ENCODE assay signal across 13 cellular contexts in the genomic region with DNA sequence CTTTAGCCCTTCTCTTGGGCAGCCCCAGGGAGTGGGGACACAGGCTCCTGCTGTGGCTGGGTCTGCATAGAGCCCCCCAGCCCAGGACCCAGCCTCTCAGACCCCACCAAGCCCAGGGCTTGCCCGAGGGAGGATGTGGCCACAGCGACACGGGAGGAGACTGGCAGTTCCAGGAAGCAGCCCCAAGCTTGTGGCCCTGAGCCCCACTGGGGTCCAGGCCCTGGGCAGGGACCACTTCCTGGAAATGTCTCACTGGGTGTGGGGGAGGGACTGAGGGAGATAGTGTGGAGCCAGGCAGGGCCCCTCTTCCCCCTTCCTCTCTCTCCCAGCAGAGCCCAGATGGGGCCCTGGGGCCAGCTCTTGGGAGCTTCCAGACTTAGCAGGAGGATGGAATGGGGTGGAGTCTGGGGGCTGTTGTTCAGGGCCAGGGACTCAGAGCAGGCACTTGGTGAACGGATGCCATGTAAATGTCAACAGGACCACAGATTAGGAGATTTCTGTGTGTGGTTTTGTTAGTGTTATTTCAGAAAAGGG. TPM values are rescaled to one million over a fixed set of nuclear protein-coding genes. Genes with fewer than 3 reads are reported as not detected.
A peak's percentile ranks its signal among the peaks of the same experiment; 100 is the strongest.
DNase-seq lines count a peak whose midpoint lies in the region; ATAC-seq, FAIRE-seq and TF ChIP-seq lines count a peak whose summit lies in the region.
"Had no signal": no experiment of that assay in that cellular context is flagged by ENCODE, and none has a peak within 500 bp of the region (broad histone marks: within the 10 kb centered on the region; RNA-seq: fewer than 3 reads in every experiment).

No MANE protein-coding gene starts in this region.

- H3K27me3 ChIP-seq in BLaER1 treated with 17β-estradiol and CSF1 and Interleukin-3, amounts not matched to agents 10 nM and 100 nM = no peaks in the 10 kb centered on the region
- no peaks in the 10 kb centered on the region for H3K27me3 ChIP-seq in naive thymus-derived CD4-positive, alpha-beta T cell (ENCODE audit: control insufficient read depth in 2 of 2, insufficient read depth in 2 of 2, low read length in 2 of 2)
- no peaks in the 10 kb centered on the region for H3K27me3 ChIP-seq in hepatocyte

- H3K9me2 ChIP-seq in hepatocyte (replicated peaks; ENCODE audit: insufficient read depth) = no peaks in the 10 kb centered on the region

- POLR2A ChIA-PET in naive thymus-derived CD4-positive, alpha-beta T cell (lab: Charles Lee) = interaction anchor here (0.6 kb wide), 1 partner anchor 12 kb away, joined by 3 read pairs; no protein-coding TSS in a partner anchor

- no peak for FAIRE-seq in GM12892 (lab: Jason Lieb, UNC)
- FAIRE-seq: keratinocyte had no signal

- H3K4me1 ChIP-seq in BLaER1 treated with 17β-estradiol and CSF1 and Interleukin-3, amounts not matched to agents 10 nM and 100 nM = peaks cover 29 to 65% (median 41%) of the 10 kb centered on the region in 10 experiments
- peaks cover 0 to 44% of the 10 kb centered on the region in 2 donors for H3K4me1 ChIP-seq in naive thymus-derived CD4-positive, alpha-beta T cell (ENCODE audit: control insufficient read depth in 2 of 2, insufficient read depth in 2 of 2, low read length in 2 of 2)
- H3K4me1 ChIP-seq in hepatocyte (ENCODE audit: insufficient read depth) = peaks cover 9% of the 10 kb centered on the region
- H3K4me1 ChIP-seq: prostate gland, SJCRH30 had no signal

- no peaks in the 10 kb centered on the region for H4K20me1 ChIP-seq in BLaER1 treated with 17β-estradiol and CSF1 and Interleukin-3, amounts not matched to agents 10 nM and 100 nM
- no peaks in the 10 kb centered on the region for H4K20me1 ChIP-seq in hepatocyte (ENCODE audit: insufficient read depth, poor library complexity, severe bottlenecking)

- H2AFZ ChIP-seq in hepatocyte = no peak overlapping the region

- peaks cover 0 to 6% (median 4%) of the 10 kb centered on the region in 5 donors for H3K27me3 Mint-ChIP-seq in naive thymus-derived CD4-positive, alpha-beta T cell

- TF ChIP-seq CTCF in hepatocyte (IDR thresholded peaks at IDR 0.05; ENCODE audit: poor library complexity) = no peak

- H3K9ac ChIP-seq in BLaER1 treated with 17β-estradiol and CSF1 and Interleukin-3, amounts not matched to agents 10 nM and 100 nM = peak overlapping the region; percentile 28 to 69 (median 59); a peak in 19 of 22 replicates

- 51% methylated on average over 4 of the region's 4 CpGs for WGBS in hepatocyte (ENCODE audit: low lambda C conversion rate, missing lambda C conversion rate)

- H3K4me3 Mint-ChIP-seq in naive thymus-derived CD4-positive, alpha-beta T cell = peak overlapping the region in 2 of 10 donors; percentile 6 to 75

- no peaks in the 10 kb centered on the region for H3K9me3 Mint-ChIP-seq in naive thymus-derived CD4-positive, alpha-beta T cell

- H3K4me2 ChIP-seq in BLaER1 treated with 17β-estradiol and CSF1 and Interleukin-3, amounts not matched to agents 10 nM and 100 nM = peak overlapping the region; percentile 69 to 93 (median 87)
- H3K4me2 ChIP-seq in hepatocyte = no peak overlapping the region

- peak; percentile 76 for DNase-seq in KBM-7
- peak; percentile 66 to 70 for DNase-seq in activated T-cell treated with anti-CD3 and anti-CD28 coated beads, Interleukin-2, amount 50 U/mL, for 48 hours
- DNase-seq in naive thymus-derived CD4-positive, alpha-beta T cell = peak in 1 of 9 donors; percentile 52
- DNase-seq in SW 1271 (lab: John Stamatoyannopoulos, UW) = no peak
- DNase-seq in hepatocyte (ENCODE audit: low spot score) = no peak
- DNase-seq in GM12892 (ENCODE audit: insufficient read length) = no peak
- DNase-seq: caudate nucleus, SJCRH30 had no signal

- H3K27ac Mint-ChIP-seq in naive thymus-derived CD4-positive, alpha-beta T cell = peak overlapping the region in 2 of 9 donors; percentile 7 to 96

- no peaks in the 10 kb centered on the region for H3K79me2 ChIP-seq in hepatocyte

- H3K36me3 ChIP-seq in BLaER1 treated with 17β-estradiol and CSF1 and Interleukin-3, amounts not matched to agents 10 nM and 100 nM = peaks cover 0 to 15% (median 0%) of the 10 kb centered on the region in 11 experiments; a peak in 1 of 22 replicates
- no peaks in the 10 kb centered on the region for H3K36me3 ChIP-seq in naive thymus-derived CD4-positive, alpha-beta T cell (ENCODE audit: control insufficient read depth in 2 of 3, insufficient read depth in 3 of 3, low read length in 3 of 3)
- H3K36me3 ChIP-seq in hepatocyte (replicated peaks; ENCODE audit: insufficient read depth, low read depth) = no peaks in the 10 kb centered on the region
- H3K36me3 ChIP-seq: prostate gland, SJCRH30 had no signal

- in situ Hi-C loops in KBM-7 (cut with MboI; ENCODE audit: low pct_unique_long_range_greater_than_20kb, low sequenced_read_pairs) = no loop called here

- H3K36me3 Mint-ChIP-seq in naive thymus-derived CD4-positive, alpha-beta T cell = peaks cover 0 to 7% (median 0%) of the 10 kb centered on the region in 5 donors

- H3K27ac ChIP-seq in BLaER1 treated with 17β-estradiol and CSF1 and Interleukin-3, amounts not matched to agents 10 nM and 100 nM = peak overlapping the region; percentile 31 to 83 (median 76); a peak in 20 of 22 replicates
- no peak overlapping the region for H3K27ac ChIP-seq in naive thymus-derived CD4-positive, alpha-beta T cell (ENCODE audit: low read depth, low read length)
- H3K27ac ChIP-seq in hepatocyte = no peak overlapping the region
- H3K27ac ChIP-seq: prostate gland, SJCRH30 had no signal

- ATAC-seq in naive thymus-derived CD4-positive, alpha-beta T cell = peak; percentile 46
- no peak for ATAC-seq in HG02588 (IDR thresholded peaks at IDR 0.05; ENCODE audit: unreplicated experiment)

- TF ChIP-seq POLR2A in GM12892 (IDR thresholded peaks at IDR 0.05; ENCODE audit: low read depth, low read length) = no peak

- peak overlapping the region in 3 of 10 experiments; percentile 6 to 18 (median 18); a peak in 1 of 20 replicates for H3K4me3 ChIP-seq in BLaER1 treated with 17β-estradiol and CSF1 and Interleukin-3, amounts not matched to agents 10 nM and 100 nM
- no peak overlapping the region for H3K4me3 ChIP-seq in naive thymus-derived CD4-positive, alpha-beta T cell (ENCODE audit: low read length)
- no peak overlapping the region for H3K4me3 ChIP-seq in hepatocyte
- H3K4me3 ChIP-seq: prostate gland, SJCRH30 had no signal

- H3K4me1 Mint-ChIP-seq in naive thymus-derived CD4-positive, alpha-beta T cell = peaks cover 0 to 47% (median 6%) of the 10 kb centered on the region in 7 donors

- CTCF ChIA-PET in naive thymus-derived CD4-positive, alpha-beta T cell (lab: Charles Lee) = interaction anchor here (0.6 to 3.2 kb wide), 4 partner anchors 8 to 58 kb away, joined by 3 to 12 read pairs (median 4); no protein-coding TSS in a partner anchor

- H3K9me3 ChIP-seq in BLaER1 treated with 17β-estradiol and CSF1 and Interleukin-3, amounts not matched to agents 10 nM and 100 nM (replicated peaks in 1 of 11) = no peaks in the 10 kb centered on the region
- no peaks in the 10 kb centered on the region for H3K9me3 ChIP-seq in naive thymus-derived CD4-positive, alpha-beta T cell (ENCODE audit: control insufficient read depth in 2 of 3, low read length in 3 of 3)
- no peaks in the 10 kb centered on the region for H3K9me3 ChIP-seq in hepatocyte (ENCODE audit: low read depth)
- H3K9me3 ChIP-seq: prostate gland, SJCRH30 had no signal

- intact Hi-C loops in naive thymus-derived CD4-positive, alpha-beta T cell (cut with micrococcal nuclease) = loop anchor here (1.0 to 10.0 kb wide), 7 partner anchors 32 to 1180 kb away; a partner anchor contains a TSS

RNA-seq across cellular contexts. Expression of a gene that starts 35.3 kb away (rescaled TPM):
- total RNA-seq in naive thymus-derived CD4-positive, alpha-beta T cell = 10 to 100 TPM in 2 of 5 experiments, 1 to 10 TPM in 1, under 1 TPM in 2; 0.67 to 16.1 (median 2.7) TPM
- 1 to 10 TPM in 1 of 2 donors, under 1 TPM in 1; 0.43 to 1.3 TPM for polyA plus RNA-seq in naive thymus-derived CD4-positive, alpha-beta T cell
- total RNA-seq in hepatocyte = 1.1 and 2.2 TPM in 2 replicates
- 1.9 and 2.9 TPM in 2 replicates for polyA plus RNA-seq in hepatocyte
- polyA plus RNA-seq in GM12892 (2012; ENCODE audit: missing spikeins) = 21.1 TPM
- total RNA-seq: fibroblast of lung, SJCRH30 had no signal
- polyA plus RNA-seq: fibroblast of lung, keratinocyte had no signal

RNA-seq across cellular contexts. Expression of a gene that starts 41.4 kb away (rescaled TPM):
- 10 to 100 TPM in 1 of 5 experiments, 1 to 10 TPM in 4; 3.5 to 12.7 (median 7.1) TPM for total RNA-seq in naive thymus-derived CD4-positive, alpha-beta T cell
- 1 to 10 TPM; 3.0 to 9.4 TPM for polyA plus RNA-seq in naive thymus-derived CD4-positive, alpha-beta T cell
- 10.5 and 11.4 TPM in 2 replicates for total RNA-seq in hepatocyte
- 13.1 and 17.2 TPM in 2 replicates for polyA plus RNA-seq in hepatocyte
- polyA plus RNA-seq in GM12892 (2012; ENCODE audit: missing spikeins) = 2.6 TPM

RNA-seq across cellular contexts. Expression of a gene that starts 50.7 kb away (rescaled TPM):
- 10 to 100 TPM in 2 of 5 experiments, 1 to 10 TPM in 2, under 1 TPM in 1; 0.67 to 96.0 (median 5.0) TPM for total RNA-seq in naive thymus-derived CD4-positive, alpha-beta T cell
- under 1 TPM; 0.07 to 0.67 TPM for polyA plus RNA-seq in naive thymus-derived CD4-positive, alpha-beta T cell
- total RNA-seq in hepatocyte = 29.6 and 45.9 TPM in 2 replicates
- polyA plus RNA-seq in hepatocyte = 58.0 and 61.1 TPM in 2 replicates
- polyA plus RNA-seq in GM12892 (2012; ENCODE audit: missing spikeins) = 1.5 TPM

Comparison
In these comparisons a context has a peak if more than half of its experiments do, and no peak if none do; other contexts are left out.
1. H3K27ac ChIP-seq: peak in BLaER1 treated with 17β-estradiol and CSF1 and Interleukin-3, amounts not matched to agents 10 nM and 100 nM (11 of 11); none in naive thymus-derived CD4-positive, alpha-beta T cell (single experiment) and hepatocyte (single experiment).
2. DNase-seq: peak in KBM-7 (single experiment) and activated T-cell treated with anti-CD3 and anti-CD28 coated beads, Interleukin-2, amount 50 U/mL, for 48 hours (2 of 2); none in SW 1271 (0 of 2), hepatocyte (single experiment) and GM12892 (single experiment).